1 cellular context compared by ENCODE assay signal in genomic region chr18:44695503-44695902, GRCh38.
TF ChIP-seq lines count a peak whose summit lies in the region.

No MANE protein-coding gene starts in this region.

TF ChIP-seq in liver, 16 proteins besides CTCF, POLR2A, EP300 and RAD21 (continued from another document):
- TF ChIP-seq ZBTB33 (IDR thresholded peaks at IDR 0.05): no peak
- TF ChIP-seq JUND (IDR thresholded peaks at IDR 0.05): no peak
- TF ChIP-seq TAF1 (conservative IDR thresholded peaks at IDR 0.05): no peak
- TF ChIP-seq MAX (IDR thresholded peaks at IDR 0.05): peak; percentile 52
- no peak for TF ChIP-seq GABPA (IDR thresholded peaks at IDR 0.05 in 1 of 2, conservative IDR thresholded peaks at IDR 0.05 in 1 of 2)
- TF ChIP-seq RXRA (IDR thresholded peaks at IDR 0.05): peak in 1 of 2 donors; percentile 39
- peak; percentile 35 for TF ChIP-seq YY1 (IDR thresholded peaks at IDR 0.05)
- TF ChIP-seq HNF4G (IDR thresholded peaks at IDR 0.05): no peak
- TF ChIP-seq HNF4A (conservative IDR thresholded peaks at IDR 0.05): peak in 1 of 2 donors; percentile 23
- no peak for TF ChIP-seq NR2F2 (IDR thresholded peaks at IDR 0.05)
